Comparison of ENCODE assay signal across 2 cellular contexts in the genomic region with DNA sequence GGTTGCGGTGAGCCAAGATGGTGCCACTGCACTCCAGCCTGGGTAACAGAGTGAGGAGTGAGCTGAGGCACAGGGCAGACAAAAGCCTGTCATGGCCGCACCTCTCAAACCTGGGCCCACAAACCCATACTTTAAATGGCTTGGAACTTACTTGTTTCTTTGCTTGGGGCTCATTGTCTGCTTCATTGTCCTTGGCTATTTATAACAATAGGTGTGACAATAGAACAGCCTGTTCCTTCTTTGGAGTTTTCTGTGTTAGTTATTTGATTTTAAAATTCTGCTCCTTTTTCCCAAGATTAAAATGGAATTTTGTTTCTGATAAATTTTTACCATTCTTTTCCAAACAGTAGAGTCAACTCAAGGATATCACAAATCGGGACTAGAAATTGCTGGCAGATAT.
TF ChIP-seq lines count a peak whose summit lies in the region.

No MANE protein-coding gene starts in this region.

TF ChIP-seq in GM23338, 12 proteins besides CTCF, POLR2A, EP300 and RAD21 (continues in another document):
- TF ChIP-seq, protein P1, sequence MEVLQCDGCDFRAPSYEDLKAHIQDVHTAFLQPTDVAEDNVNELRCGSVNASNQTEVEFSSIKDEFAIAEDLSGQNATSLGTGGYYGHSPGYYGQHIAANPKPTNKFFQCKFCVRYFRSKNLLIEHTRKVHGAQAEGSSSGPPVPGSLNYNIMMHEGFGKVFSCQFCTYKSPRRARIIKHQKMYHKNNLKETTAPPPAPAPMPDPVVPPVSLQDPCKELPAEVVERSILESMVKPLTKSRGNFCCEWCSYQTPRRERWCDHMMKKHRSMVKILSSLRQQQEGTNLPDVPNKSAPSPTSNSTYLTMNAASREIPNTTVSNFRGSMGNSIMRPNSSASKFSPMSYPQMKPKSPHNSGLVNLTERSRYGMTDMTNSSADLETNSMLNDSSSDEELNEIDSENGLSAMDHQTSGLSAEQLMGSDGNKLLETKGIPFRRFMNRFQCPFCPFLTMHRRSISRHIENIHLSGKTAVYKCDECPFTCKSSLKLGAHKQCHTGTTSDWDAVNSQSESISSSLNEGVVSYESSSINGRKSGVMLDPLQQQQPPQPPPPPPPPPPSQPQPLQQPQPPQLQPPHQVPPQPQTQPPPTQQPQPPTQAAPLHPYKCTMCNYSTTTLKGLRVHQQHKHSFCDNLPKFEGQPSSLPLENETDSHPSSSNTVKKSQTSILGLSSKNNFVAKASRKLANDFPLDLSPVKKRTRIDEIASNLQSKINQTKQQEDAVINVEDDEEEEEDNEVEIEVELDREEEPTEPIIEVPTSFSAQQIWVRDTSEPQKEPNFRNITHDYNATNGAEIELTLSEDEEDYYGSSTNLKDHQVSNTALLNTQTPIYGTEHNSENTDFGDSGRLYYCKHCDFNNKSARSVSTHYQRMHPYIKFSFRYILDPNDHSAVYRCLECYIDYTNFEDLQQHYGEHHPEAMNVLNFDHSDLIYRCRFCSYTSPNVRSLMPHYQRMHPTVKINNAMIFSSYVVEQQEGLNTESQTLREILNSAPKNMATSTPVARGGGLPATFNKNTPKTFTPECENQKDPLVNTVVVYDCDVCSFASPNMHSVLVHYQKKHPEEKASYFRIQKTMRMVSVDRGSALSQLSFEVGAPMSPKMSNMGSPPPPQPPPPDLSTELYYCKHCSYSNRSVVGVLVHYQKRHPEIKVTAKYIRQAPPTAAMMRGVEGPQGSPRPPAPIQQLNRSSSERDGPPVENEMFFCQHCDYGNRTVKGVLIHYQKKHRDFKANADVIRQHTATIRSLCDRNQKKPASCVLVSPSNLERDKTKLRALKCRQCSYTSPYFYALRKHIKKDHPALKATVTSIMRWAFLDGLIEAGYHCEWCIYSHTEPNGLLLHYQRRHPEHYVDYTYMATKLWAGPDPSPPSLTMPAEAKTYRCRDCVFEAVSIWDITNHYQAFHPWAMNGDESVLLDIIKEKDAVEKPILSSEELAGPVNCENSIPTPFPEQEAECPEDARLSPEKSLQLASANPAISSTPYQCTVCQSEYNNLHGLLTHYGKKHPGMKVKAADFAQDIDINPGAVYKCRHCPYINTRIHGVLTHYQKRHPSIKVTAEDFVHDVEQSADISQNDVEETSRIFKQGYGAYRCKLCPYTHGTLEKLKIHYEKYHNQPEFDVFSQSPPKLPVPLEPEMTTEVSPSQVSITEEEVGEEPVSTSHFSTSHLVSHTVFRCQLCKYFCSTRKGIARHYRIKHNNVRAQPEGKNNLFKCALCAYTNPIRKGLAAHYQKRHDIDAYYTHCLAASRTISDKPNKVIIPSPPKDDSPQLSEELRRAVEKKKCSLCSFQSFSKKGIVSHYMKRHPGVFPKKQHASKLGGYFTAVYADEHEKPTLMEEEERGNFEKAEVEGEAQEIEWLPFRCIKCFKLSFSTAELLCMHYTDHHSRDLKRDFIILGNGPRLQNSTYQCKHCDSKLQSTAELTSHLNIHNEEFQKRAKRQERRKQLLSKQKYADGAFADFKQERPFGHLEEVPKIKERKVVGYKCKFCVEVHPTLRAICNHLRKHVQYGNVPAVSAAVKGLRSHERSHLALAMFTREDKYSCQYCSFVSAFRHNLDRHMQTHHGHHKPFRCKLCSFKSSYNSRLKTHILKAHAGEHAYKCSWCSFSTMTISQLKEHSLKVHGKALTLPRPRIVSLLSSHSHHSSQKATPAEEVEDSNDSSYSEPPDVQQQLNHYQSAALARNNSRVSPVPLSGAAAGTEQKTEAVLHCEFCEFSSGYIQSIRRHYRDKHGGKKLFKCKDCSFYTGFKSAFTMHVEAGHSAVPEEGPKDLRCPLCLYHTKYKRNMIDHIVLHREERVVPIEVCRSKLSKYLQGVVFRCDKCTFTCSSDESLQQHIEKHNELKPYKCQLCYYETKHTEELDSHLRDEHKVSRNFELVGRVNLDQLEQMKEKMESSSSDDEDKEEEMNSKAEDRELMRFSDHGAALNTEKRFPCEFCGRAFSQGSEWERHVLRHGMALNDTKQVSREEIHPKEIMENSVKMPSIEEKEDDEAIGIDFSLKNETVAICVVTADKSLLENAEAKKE (CRISPR knock-in tag; IDR thresholded peaks at IDR 0.05), result no peak
- no peak for TF ChIP-seq EZH2phosphoT487 (IDR thresholded peaks at IDR 0.05; ENCODE audit: unreplicated experiment)
- TF ChIP-seq, protein P2, sequence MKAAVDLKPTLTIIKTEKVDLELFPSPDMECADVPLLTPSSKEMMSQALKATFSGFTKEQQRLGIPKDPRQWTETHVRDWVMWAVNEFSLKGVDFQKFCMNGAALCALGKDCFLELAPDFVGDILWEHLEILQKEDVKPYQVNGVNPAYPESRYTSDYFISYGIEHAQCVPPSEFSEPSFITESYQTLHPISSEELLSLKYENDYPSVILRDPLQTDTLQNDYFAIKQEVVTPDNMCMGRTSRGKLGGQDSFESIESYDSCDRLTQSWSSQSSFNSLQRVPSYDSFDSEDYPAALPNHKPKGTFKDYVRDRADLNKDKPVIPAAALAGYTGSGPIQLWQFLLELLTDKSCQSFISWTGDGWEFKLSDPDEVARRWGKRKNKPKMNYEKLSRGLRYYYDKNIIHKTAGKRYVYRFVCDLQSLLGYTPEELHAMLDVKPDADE (IDR thresholded peaks at IDR 0.05), result no peak
- no peak for TF ChIP-seq JUNB (IDR thresholded peaks at IDR 0.05; ENCODE audit: unreplicated experiment)
- TF ChIP-seq POLR2AphosphoS5 (IDR thresholded peaks at IDR 0.05; ENCODE audit: low read depth), result no peak
- TF ChIP-seq CREB1 (CRISPR knock-in tag; IDR thresholded peaks at IDR 0.05; ENCODE audit: low read depth), result no peak
- TF ChIP-seq REST (IDR thresholded peaks at IDR 0.05; ENCODE audit: unreplicated experiment), result no peak
- TF ChIP-seq NANOG (IDR thresholded peaks at IDR 0.05; ENCODE audit: borderline replicate concordance), result no peak
- no peak for TF ChIP-seq ZNF114 (CRISPR knock-in tag; IDR thresholded peaks at IDR 0.05)
- TF ChIP-seq EZH2 (IDR thresholded peaks at IDR 0.05; ENCODE audit: low read depth, unreplicated experiment), result no peak

TF ChIP-seq in H1, 55 proteins besides CTCF, POLR2A, EP300 and RAD21 (continued from another document):
- TF ChIP-seq CHD7 (IDR thresholded peaks at IDR 0.05; ENCODE audit: insufficient replicate concordance, low read length), result no peak
- TF ChIP-seq RFX5 (IDR thresholded peaks at IDR 0.05; ENCODE audit: borderline replicate concordance, low read depth, low read length), result no peak
- TF ChIP-seq, protein P3, sequence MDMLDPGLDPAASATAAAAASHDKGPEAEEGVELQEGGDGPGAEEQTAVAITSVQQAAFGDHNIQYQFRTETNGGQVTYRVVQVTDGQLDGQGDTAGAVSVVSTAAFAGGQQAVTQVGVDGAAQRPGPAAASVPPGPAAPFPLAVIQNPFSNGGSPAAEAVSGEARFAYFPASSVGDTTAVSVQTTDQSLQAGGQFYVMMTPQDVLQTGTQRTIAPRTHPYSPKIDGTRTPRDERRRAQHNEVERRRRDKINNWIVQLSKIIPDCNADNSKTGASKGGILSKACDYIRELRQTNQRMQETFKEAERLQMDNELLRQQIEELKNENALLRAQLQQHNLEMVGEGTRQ (IDR thresholded peaks at IDR 0.05; ENCODE audit: low read length), result no peak
- no peak for TF ChIP-seq CHD2 (IDR thresholded peaks at IDR 0.05; ENCODE audit: low read length)
- no peak for TF ChIP-seq FOSL1 (IDR thresholded peaks at IDR 0.05; ENCODE audit: insufficient read depth, low read depth, low read length)
- no peak for TF ChIP-seq SP1 (IDR thresholded peaks at IDR 0.05; ENCODE audit: low read depth, low read length)
- TF ChIP-seq SIRT6 (IDR thresholded peaks at IDR 0.05; ENCODE audit: low read length), result no peak
- TF ChIP-seq TAF1 (IDR thresholded peaks at IDR 0.05; ENCODE audit: low read depth, low read length), result no peak
- TF ChIP-seq CBX8 (IDR thresholded peaks at IDR 0.05; ENCODE audit: borderline replicate concordance, low read depth, low read length), result no peak
- no peak for TF ChIP-seq SIN3A (conservative IDR thresholded peaks at IDR 0.05 in 1 of 2, IDR thresholded peaks at IDR 0.05 in 1 of 2; ENCODE audit: low read depth in 1 of 2, low read length in 2 of 2)
- no peak for TF ChIP-seq CTBP2 (IDR thresholded peaks at IDR 0.05; ENCODE audit: borderline replicate concordance, insufficient read depth, insufficient read length, low read length)
- TF ChIP-seq JUN (IDR thresholded peaks at IDR 0.05; ENCODE audit: low read depth, low read length), result no peak
- TF ChIP-seq CREB1 (IDR thresholded peaks at IDR 0.05), result no peak
- TF ChIP-seq TBP (IDR thresholded peaks at IDR 0.05; ENCODE audit: low read depth, low read length), result no peak
